12 cellular contexts compared by ENCODE assay signal in genomic region chr5:10502578-10502977, GRCh38.
"Had no signal": no experiment of that assay in that cellular context is flagged by ENCODE, and none has a peak within 500 bp of the region (broad histone marks: within the 10 kb centered on the region; RNA-seq: fewer than 3 reads in every experiment).

No MANE protein-coding gene starts in this region.

- H3K9me3 ChIP-seq: esophagus squamous epithelium, tibial artery, uterus had no signal

- H3K27me3 Mint-ChIP-seq: activated CD4-positive, alpha-beta memory T cell treated with anti-CD3 and anti-CD28 coated beads for 36 hours; activated naive CD8-positive, alpha-beta T cell treated with anti-CD3 and anti-CD28 coated beads for 36 hours had no signal

- H3K4me3 ChIP-seq: esophagus squamous epithelium, skin epidermis, tibial artery, uterus had no signal

- H3K4me3 Mint-ChIP-seq: activated CD4-positive, alpha-beta memory T cell treated with anti-CD3 and anti-CD28 coated beads for 36 hours; activated naive CD8-positive, alpha-beta T cell treated with anti-CD3 and anti-CD28 coated beads for 36 hours; neural crest cell had no signal

- DNase-seq: activated CD4-positive, alpha-beta memory T cell treated with anti-CD3 and anti-CD28 coated beads for 36 hours; activated CD4-positive, CD25-positive, alpha-beta regulatory T cell treated with anti-CD3 and anti-CD28 coated beads, Interleukin-2, amount 50 U/mL, for 72 hours; activated gamma-delta T cell; activated naive CD8-positive, alpha-beta T cell treated with anti-CD3 and anti-CD28 coated beads for 36 hours; activated T-cell treated with anti-CD3 and anti-CD28 coated beads, Interleukin-2, amount 50 U/mL, for 48 hours; esophagus squamous epithelium; foreskin fibroblast; mammary epithelial cell; tibial artery; uterus had no signal

- H3K27me3 ChIP-seq: esophagus squamous epithelium, tibial artery, uterus had no signal

- H3K9me3 Mint-ChIP-seq: activated CD4-positive, alpha-beta memory T cell treated with anti-CD3 and anti-CD28 coated beads for 36 hours; activated naive CD8-positive, alpha-beta T cell treated with anti-CD3 and anti-CD28 coated beads for 36 hours; neural crest cell had no signal

- H3K27ac ChIP-seq: esophagus squamous epithelium, skin epidermis, tibial artery, uterus had no signal

- H3K27ac Mint-ChIP-seq: activated CD4-positive, alpha-beta memory T cell treated with anti-CD3 and anti-CD28 coated beads for 36 hours; activated naive CD8-positive, alpha-beta T cell treated with anti-CD3 and anti-CD28 coated beads for 36 hours had no signal

- H3K36me3 Mint-ChIP-seq: activated CD4-positive, alpha-beta memory T cell treated with anti-CD3 and anti-CD28 coated beads for 36 hours; activated naive CD8-positive, alpha-beta T cell treated with anti-CD3 and anti-CD28 coated beads for 36 hours had no signal

- H3K4me1 Mint-ChIP-seq: activated naive CD8-positive, alpha-beta T cell treated with anti-CD3 and anti-CD28 coated beads for 36 hours had no signal

- H3K4me1 ChIP-seq: esophagus squamous epithelium, tibial artery, uterus had no signal

- H3K36me3 ChIP-seq: esophagus squamous epithelium, tibial artery, uterus had no signal
